Comparison of ENCODE assay signal across 1 cellular context in genomic region chr22:49951986-49952896, GRCh38.
TF ChIP-seq lines count a peak whose summit lies in the region.

No MANE protein-coding gene starts in this region.

TF ChIP-seq in HEK293, 187 proteins besides CTCF, POLR2A, EP300 and RAD21 (continued from another document and continues in another):
- TF ChIP-seq ZNF704 (tag by site-specific recombination; IDR thresholded peaks at IDR 0.05) = no peak
- no peak for TF ChIP-seq OSR2 (tag by site-specific recombination; IDR thresholded peaks at IDR 0.05)
- no peak for TF ChIP-seq ZNF792 (tag by site-specific recombination; IDR thresholded peaks at IDR 0.05)
- TF ChIP-seq ZNF521 (tag by site-specific recombination; IDR thresholded peaks at IDR 0.05) = no peak
- peak; percentile 58 for TF ChIP-seq ZFHX2 (tag by site-specific recombination; conservative IDR thresholded peaks at IDR 0.05)
- TF ChIP-seq KLF1 (tag by site-specific recombination; IDR thresholded peaks at IDR 0.05) = no peak
- TF ChIP-seq ZNF776 (tag by site-specific recombination; IDR thresholded peaks at IDR 0.05; ENCODE audit: borderline replicate concordance) = no peak
- TF ChIP-seq ZSCAN4 (tag by site-specific recombination; IDR thresholded peaks at IDR 0.05) = peak; percentile 77
- no peak for TF ChIP-seq ZNF426 (tag by site-specific recombination; IDR thresholded peaks at IDR 0.05)
- no peak for TF ChIP-seq ZNF639 (tag by site-specific recombination; IDR thresholded peaks at IDR 0.05)
- TF ChIP-seq ZNF830 (tag by site-specific recombination; IDR thresholded peaks at IDR 0.05; ENCODE audit: low read depth) = no peak
- no peak for TF ChIP-seq ZNF24 (tag by site-specific recombination; IDR thresholded peaks at IDR 0.05)
- no peak for TF ChIP-seq ZNF596 (tag by site-specific recombination; IDR thresholded peaks at IDR 0.05)
- TF ChIP-seq ZNF416 (tag by site-specific recombination; IDR thresholded peaks at IDR 0.05) = no peak
- TF ChIP-seq ZNF23 (tag by site-specific recombination; IDR thresholded peaks at IDR 0.05; ENCODE audit: borderline replicate concordance) = no peak
- TF ChIP-seq BCL11B (tag by site-specific recombination; IDR thresholded peaks at IDR 0.05; ENCODE audit: low read depth) = no peak
- no peak for TF ChIP-seq ZBTB48 (tag by site-specific recombination; IDR thresholded peaks at IDR 0.05)
- no peak for TF ChIP-seq ZNF768 (tag by site-specific recombination; IDR thresholded peaks at IDR 0.05)
- TF ChIP-seq ZNF629 (tag by site-specific recombination; IDR thresholded peaks at IDR 0.05) = no peak
- no peak for TF ChIP-seq ZNF48 (tag by site-specific recombination; IDR thresholded peaks at IDR 0.05)
- TF ChIP-seq SCRT2 (tag by site-specific recombination; IDR thresholded peaks at IDR 0.05) = 0 out of 2 replicates have a peak, but pooled peaks have one; percentile 8
- no peak for TF ChIP-seq KLF10 (tag by site-specific recombination; IDR thresholded peaks at IDR 0.05)
- TF ChIP-seq ZBTB44 (tag by site-specific recombination; IDR thresholded peaks at IDR 0.05) = no peak
- TF ChIP-seq HOXA7 (CRISPR knock-in tag; IDR thresholded peaks at IDR 0.05; ENCODE audit: borderline replicate concordance) = no peak
- no peak for TF ChIP-seq ZNF155 (tag by site-specific recombination; IDR thresholded peaks at IDR 0.05)
- peak; percentile 44 for TF ChIP-seq GLIS2 (tag by site-specific recombination; IDR thresholded peaks at IDR 0.05)
- TF ChIP-seq KLF9 (tag by site-specific recombination; IDR thresholded peaks at IDR 0.05; ENCODE audit: low read depth) = no peak
- no peak for TF ChIP-seq ZNF354C (tag by site-specific recombination; IDR thresholded peaks at IDR 0.05; ENCODE audit: borderline replicate concordance, low read depth)
- TF ChIP-seq PRDM2 (tag by site-specific recombination; IDR thresholded peaks at IDR 0.05; ENCODE audit: borderline replicate concordance) = no peak
- TF ChIP-seq ZNF280C (tag by site-specific recombination; IDR thresholded peaks at IDR 0.05) = no peak
- no peak for TF ChIP-seq REST (tag by site-specific recombination; IDR thresholded peaks at IDR 0.05)
- no peak for TF ChIP-seq SP7 (tag by site-specific recombination; IDR thresholded peaks at IDR 0.05)
- no peak for TF ChIP-seq ZNF560 (tag by site-specific recombination; IDR thresholded peaks at IDR 0.05; ENCODE audit: borderline replicate concordance)
- no peak for TF ChIP-seq KLF17 (tag by site-specific recombination; IDR thresholded peaks at IDR 0.05)
- TF ChIP-seq ZNF16 (tag by site-specific recombination; IDR thresholded peaks at IDR 0.05; ENCODE audit: low read depth) = no peak
- TF ChIP-seq ZNF18 (tag by site-specific recombination; IDR thresholded peaks at IDR 0.05) = peak; percentile 65
- peak; percentile 78 for TF ChIP-seq EGR2 (tag by site-specific recombination; IDR thresholded peaks at IDR 0.05; ENCODE audit: low read depth)
- no peak for TF ChIP-seq ZNF121 (tag by site-specific recombination; IDR thresholded peaks at IDR 0.05)
- no peak for TF ChIP-seq ZNF488 (tag by site-specific recombination; IDR thresholded peaks at IDR 0.05)
- TF ChIP-seq ZBTB1 (tag by site-specific recombination; IDR thresholded peaks at IDR 0.05) = no peak
- TF ChIP-seq ZNF211 (tag by site-specific recombination; IDR thresholded peaks at IDR 0.05; ENCODE audit: low read depth) = no peak
